Comparison of ENCODE assay signal across 1 cellular context in genomic region chr10:127374901-127375300, GRCh38.
TF ChIP-seq lines count a peak whose summit lies in the region.

No MANE protein-coding gene starts in this region.

TF ChIP-seq in IMR-90, 13 proteins besides CTCF, POLR2A, EP300 and RAD21 (continued from another document):
- TF ChIP-seq ELK1 (IDR thresholded peaks at IDR 0.05; ENCODE audit: borderline replicate concordance, low read depth, low read length) = no peak
- TF ChIP-seq USF2 (IDR thresholded peaks at IDR 0.05; ENCODE audit: low read depth, low read length) = no peak
TF ChIP-seq in IMR-90: peak in this region for 0.
